In the genomic region with DNA sequence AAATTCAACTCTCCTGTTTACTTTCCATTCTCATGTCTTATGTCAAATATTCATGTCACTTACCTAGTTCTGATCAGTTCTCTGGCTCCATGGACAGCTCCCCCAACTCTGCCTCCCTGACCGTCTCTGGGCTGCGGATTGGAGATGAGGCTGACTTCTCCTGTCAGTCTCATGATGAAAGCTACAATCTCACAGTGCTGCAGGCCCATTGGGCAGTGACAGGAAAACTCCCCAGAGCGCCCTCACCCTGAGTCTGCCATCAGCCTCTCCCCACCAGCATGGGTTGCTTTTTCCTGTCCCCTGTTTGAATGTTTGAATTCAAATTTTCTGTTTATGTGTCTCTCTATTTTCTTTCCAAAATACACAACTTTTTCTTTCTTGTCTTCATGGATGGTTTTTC, we compare ENCODE assay signal across 23 cellular contexts.
DNase-seq lines count a peak whose midpoint lies in the region; ATAC-seq, FAIRE-seq and TF ChIP-seq lines count a peak whose summit lies in the region.
"Had no signal": no experiment of that assay in that cellular context is flagged by ENCODE, and none has a peak within 500 bp of the region (broad histone marks: within the 10 kb centered on the region; RNA-seq: fewer than 3 reads in every experiment).

No MANE protein-coding gene starts in this region.

- peak overlapping the region; percentile 38 for H3K27ac Mint-ChIP-seq in activated naive CD4-positive, alpha-beta T cell treated with anti-CD3 and anti-CD28 coated beads, Interleukin-2, amount 10 ng/mL, durations not matched to agents 7 days and 5 days
- H3K27ac Mint-ChIP-seq in activated T-helper 17 cell treated with anti-CD3 and anti-CD28 coated beads, Interleukin-2, amount 50 U/mL, for 72 hours, result no peak overlapping the region
- H3K27ac Mint-ChIP-seq: CD14-positive monocyte had no signal

- peak overlapping the region; percentile 88 for H3K4me2 ChIP-seq in OCI-LY1 (ENCODE audit: low read length)
- H3K4me2 ChIP-seq: SK-N-SH had no signal

- H3K27me3 ChIP-seq in OCI-LY1 (ENCODE audit: insufficient read depth, low read length), result no peaks in the 10 kb centered on the region
- H3K27me3 ChIP-seq in bronchial epithelial cell (ENCODE audit: control insufficient read depth, insufficient read depth, low read length), result peaks cover 4% of the 10 kb centered on the region
- peaks cover 0 to 3% (median 0%) of the 10 kb centered on the region in 3 donors for H3K27me3 ChIP-seq in psoas muscle (ENCODE audit: insufficient read depth in 3 of 3, low read length in 2 of 3)
- H3K27me3 ChIP-seq: MG63 had no signal

- peak; percentile 50 for FAIRE-seq in bronchial epithelial cell (lab: Jason Lieb, UNC)
- FAIRE-seq: D721Med, H1 had no signal

- no peaks in the 10 kb centered on the region for H3K9me3 ChIP-seq in OCI-LY1 (ENCODE audit: low read length)
- no peaks in the 10 kb centered on the region for H3K9me3 ChIP-seq in psoas muscle
- H3K9me3 ChIP-seq: MG63, SK-N-SH had no signal

- CTCF ChIA-PET in activated naive CD4-positive, alpha-beta T cell treated with anti-CD3 and anti-CD28 coated beads, Interleukin-2, amount 10 ng/mL, durations not matched to agents 7 days and 5 days (lab: Charles Lee), result interaction anchor here (5.1 kb wide), 1 partner anchor 14 kb away, joined by 19 read pairs; no protein-coding TSS in a partner anchor

- no peaks in the 10 kb centered on the region for H4K20me1 ChIP-seq in OCI-LY1 (ENCODE audit: insufficient read depth, low read length)

- no peaks in the 10 kb centered on the region for H3K9me2 ChIP-seq in OCI-LY1 (ENCODE audit: low read depth, low read length)
- H3K9me2 ChIP-seq: SK-N-SH had no signal

- H3K36me3 Mint-ChIP-seq in activated naive CD4-positive, alpha-beta T cell treated with anti-CD3 and anti-CD28 coated beads, Interleukin-2, amount 10 ng/mL, durations not matched to agents 7 days and 5 days, result no peaks in the 10 kb centered on the region
- no peaks in the 10 kb centered on the region for H3K36me3 Mint-ChIP-seq in activated T-helper 17 cell treated with anti-CD3 and anti-CD28 coated beads, Interleukin-2, amount 50 U/mL, for 72 hours (ENCODE audit: low read depth)
- H3K36me3 Mint-ChIP-seq: CD14-positive monocyte had no signal

- peaks cover 39% of the 10 kb centered on the region for H3K79me2 ChIP-seq in OCI-LY1 (ENCODE audit: insufficient read depth, low read length)

- H3K27me3 Mint-ChIP-seq in activated naive CD4-positive, alpha-beta T cell treated with anti-CD3 and anti-CD28 coated beads, Interleukin-2, amount 10 ng/mL, durations not matched to agents 7 days and 5 days, result peaks cover 31% of the 10 kb centered on the region
- peaks cover 21% of the 10 kb centered on the region for H3K27me3 Mint-ChIP-seq in activated T-helper 17 cell treated with anti-CD3 and anti-CD28 coated beads, Interleukin-2, amount 50 U/mL, for 72 hours

- ATAC-seq in psoas muscle, result no peak
- no peak for ATAC-seq in GM18517 (IDR thresholded peaks at IDR 0.05; ENCODE audit: unreplicated experiment)
- no peak for ATAC-seq in activated T-helper 17 cell treated with anti-CD3 and anti-CD28 coated beads, Interleukin-2, amount 50 U/mL, for 72 hours (replicated peaks)
- ATAC-seq: HCT116 had no signal

- 38 to 41% (median 38%) methylated on average over 3 of the region's 3 CpGs for WGBS in psoas muscle, 3 donors

- DNase-seq in activated naive CD4-positive, alpha-beta T cell treated with anti-CD3 and anti-CD28 coated beads, Interleukin-2, amount 10 ng/mL, durations not matched to agents 7 days and 5 days, result no peak
- no peak for DNase-seq in activated naive CD4-positive, alpha-beta T cell treated with anti-CD3 and anti-CD28 coated beads, Interleukin-2, amount 50 U/mL, for 16 hours
- no peak for DNase-seq in bronchial epithelial cell (ENCODE audit: low read depth)
- no peak for DNase-seq in psoas muscle
- DNase-seq in epidermal melanocyte (ENCODE audit: insufficient read length, low spot score), result no peak
- DNase-seq: 8988T, DMS53, EL, GF-D8, Kasumi-1, MG63, NCI-H1048, NCI-H1417 treated with DMSO at 0.1 percent for 48 hours, SIG-M5, SK-N-SH had no signal

- peak overlapping the region; percentile 90 for H3K9ac ChIP-seq in OCI-LY1 (ENCODE audit: low read length)
- H3K9ac ChIP-seq: SK-N-SH had no signal

- peak overlapping the region; percentile 69 for H3K4me3 ChIP-seq in OCI-LY1 (ENCODE audit: low read depth, low read length, poor library complexity, severe bottlenecking)
- no peak overlapping the region for H3K4me3 ChIP-seq in bronchial epithelial cell (ENCODE audit: low read depth, low read length)
- no peak overlapping the region for H3K4me3 ChIP-seq in psoas muscle
- H3K4me3 ChIP-seq: MG63 had no signal

- H2AFZ ChIP-seq in OCI-LY1 (ENCODE audit: low read length), result no peak overlapping the region

- H3F3A ChIP-seq in OCI-LY1 (ENCODE audit: insufficient read depth, low read length), result 0 out of 2 replicates have a peak, but pooled peaks cover 5% of the 10 kb centered on the region

- H3K4me1 Mint-ChIP-seq in activated naive CD4-positive, alpha-beta T cell treated with anti-CD3 and anti-CD28 coated beads, Interleukin-2, amount 10 ng/mL, durations not matched to agents 7 days and 5 days, result no peaks in the 10 kb centered on the region
- H3K4me1 Mint-ChIP-seq in activated T-helper 17 cell treated with anti-CD3 and anti-CD28 coated beads, Interleukin-2, amount 50 U/mL, for 72 hours, result no peaks in the 10 kb centered on the region
- H3K4me1 Mint-ChIP-seq: CD14-positive monocyte had no signal

- intact Hi-C loops in psoas muscle (cut with DNase I), result no loop called here

- H3K36me3 ChIP-seq in OCI-LY1 (ENCODE audit: insufficient read depth, low read length) (no peaks in the 10 kb centered on the region), bronchial epithelial cell (ENCODE audit: control insufficient read depth, insufficient read depth, low read length) (no peaks in the 10 kb centered on the region), psoas muscle (ENCODE audit: insufficient read depth in 1 of 2, low read depth in 1 of 2) (no peaks in the 10 kb centered on the region)
- H3K36me3 ChIP-seq: MG63 had no signal

- no peak overlapping the region for H3K4me3 Mint-ChIP-seq in activated naive CD4-positive, alpha-beta T cell treated with anti-CD3 and anti-CD28 coated beads, Interleukin-2, amount 10 ng/mL, durations not matched to agents 7 days and 5 days
- H3K4me3 Mint-ChIP-seq in activated T-helper 17 cell treated with anti-CD3 and anti-CD28 coated beads, Interleukin-2, amount 50 U/mL, for 72 hours, result no peak overlapping the region
- H3K4me3 Mint-ChIP-seq: CD14-positive monocyte had no signal

- no peak; the same call in 1 of the 2 replicates for TF ChIP-seq CTCF in OCI-LY1 (IDR thresholded peaks at IDR 0.05; ENCODE audit: low read length)
- no peak for TF ChIP-seq CTCF in bronchial epithelial cell (IDR thresholded peaks at IDR 0.05; ENCODE audit: insufficient read depth, low read length, severe bottlenecking)
- no peak for TF ChIP-seq CTCF in psoas muscle (IDR thresholded peaks at IDR 0.05)

- peaks cover 82% of the 10 kb centered on the region for H3K4me1 ChIP-seq in OCI-LY1 (ENCODE audit: insufficient read depth, low read length, severe bottlenecking)
- H3K4me1 ChIP-seq in psoas muscle, result no peaks in the 10 kb centered on the region

- H3K27ac ChIP-seq in OCI-LY1 (ENCODE audit: low read depth, low read length, poor library complexity, severe bottlenecking) (peak overlapping the region; percentile 99), psoas muscle (no peak overlapping the region)
- H3K27ac ChIP-seq: RWPE1 had no signal

- no peaks in the 10 kb centered on the region for H3K9me3 Mint-ChIP-seq in activated naive CD4-positive, alpha-beta T cell treated with anti-CD3 and anti-CD28 coated beads, Interleukin-2, amount 10 ng/mL, durations not matched to agents 7 days and 5 days
- H3K9me3 Mint-ChIP-seq in activated T-helper 17 cell treated with anti-CD3 and anti-CD28 coated beads, Interleukin-2, amount 50 U/mL, for 72 hours, result no peaks in the 10 kb centered on the region
